Comparison of ENCODE assay signal across 9 cellular contexts in the genomic region with DNA sequence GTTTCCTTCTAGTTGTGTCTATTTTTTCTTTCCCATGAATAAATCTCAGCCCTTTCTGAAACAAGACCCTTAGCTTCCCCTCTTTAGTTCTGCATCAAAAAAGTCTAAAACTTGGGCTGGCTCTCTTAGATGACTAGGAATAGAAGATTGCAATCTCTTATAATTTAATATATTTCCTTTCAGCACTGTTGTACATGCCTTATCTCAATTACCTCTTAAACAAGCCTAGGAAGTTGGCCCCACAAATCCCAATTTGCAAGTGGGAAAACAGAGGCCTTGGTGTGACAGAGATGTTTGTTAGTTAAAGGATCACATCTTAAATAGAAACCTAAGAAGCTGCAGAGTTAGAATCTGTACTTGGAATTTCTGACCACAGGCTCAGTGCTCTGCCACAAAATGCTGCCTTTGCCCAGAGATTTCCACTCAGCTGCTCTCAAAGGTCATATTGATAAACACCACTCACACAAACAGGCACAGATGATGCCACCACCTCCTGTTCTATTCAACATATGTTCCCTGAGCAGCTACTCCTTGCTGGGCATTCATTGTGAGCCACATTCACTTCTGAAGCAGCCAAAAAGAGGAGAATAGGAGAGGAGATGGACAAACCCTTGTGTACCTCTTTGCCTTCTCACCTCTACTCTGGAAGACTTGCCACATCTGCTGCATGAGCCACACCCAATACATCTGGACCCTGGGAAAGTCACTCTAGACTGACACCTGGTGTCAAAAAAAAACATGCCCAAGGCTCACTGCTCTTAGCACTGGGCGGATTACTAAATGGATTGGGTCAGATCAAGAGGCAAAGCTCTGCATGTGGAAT. TPM values are rescaled to one million over a fixed set of nuclear protein-coding genes. Genes with fewer than 3 reads are reported as not detected.
A peak's percentile ranks its signal among the peaks of the same experiment; 100 is the strongest.
DNase-seq lines count a peak whose midpoint lies in the region; ATAC-seq and TF ChIP-seq lines count a peak whose summit lies in the region.
"Had no signal": no experiment of that assay in that cellular context is flagged by ENCODE, and none has a peak within 500 bp of the region (broad histone marks: within the 10 kb centered on the region; RNA-seq: fewer than 3 reads in every experiment).

No MANE protein-coding gene starts in this region.

- H3K18ac ChIP-seq in mesenchymal stem cell (ENCODE audit: low read depth in 1 of 2, low read length in 2 of 2), result no peak overlapping the region

- DNase-seq in Right ventricle myocardium superior (no peak), right atrium auricular region (ENCODE audit: low spot score) (no peak), NB4 (ENCODE audit: low read depth) (peak; percentile 43), mesenchymal stem cell (peak; percentile 24), hypothalamus (lab: John Stamatoyannopoulos, UW) (no peak), NCI-H2107 treated with DMSO at 0.1 percent for 48 hours (lab: John Stamatoyannopoulos, UW; ENCODE audit: unreplicated experiment) (no peak)
- no peak for DNase-seq in activated naive CD8-positive, alpha-beta T cell treated with anti-CD3 and anti-CD28 coated beads, Interleukin-2, amount 10 ng/mL, durations not matched to agents 7 days and 5 days

- H3K36me3 Mint-ChIP-seq in activated naive CD8-positive, alpha-beta T cell treated with anti-CD3 and anti-CD28 coated beads, Interleukin-2, amount 10 ng/mL, durations not matched to agents 7 days and 5 days, result no peaks in the 10 kb centered on the region
- H3K36me3 Mint-ChIP-seq: activated naive CD4-positive, alpha-beta T cell treated with anti-CD3 and anti-CD28 coated beads, Interleukin-2, amount 50 U/mL, for 72 hours had no signal

- H3K27me3 ChIP-seq in right atrium auricular region, result no peaks in the 10 kb centered on the region
- peaks cover 48 to 77% of the 10 kb centered on the region in 2 experiments for H3K27me3 ChIP-seq in mesenchymal stem cell (ENCODE audit: control insufficient read depth in 1 of 2, insufficient read depth in 1 of 2, low read length in 2 of 2)

- no peak overlapping the region for H4K91ac ChIP-seq in mesenchymal stem cell (ENCODE audit: low read length)

- peak overlapping the region; percentile 5 for H3K4me3 Mint-ChIP-seq in activated naive CD8-positive, alpha-beta T cell treated with anti-CD3 and anti-CD28 coated beads, Interleukin-2, amount 10 ng/mL, durations not matched to agents 7 days and 5 days

- H2BK12ac ChIP-seq in mesenchymal stem cell (ENCODE audit: low read length in 2 of 2), result no peak overlapping the region

- H3K23ac ChIP-seq in mesenchymal stem cell (ENCODE audit: low read length in 2 of 2), result no peak overlapping the region

- H3K27ac Mint-ChIP-seq in activated naive CD8-positive, alpha-beta T cell treated with anti-CD3 and anti-CD28 coated beads, Interleukin-2, amount 10 ng/mL, durations not matched to agents 7 days and 5 days, result no peak overlapping the region
- H3K27ac Mint-ChIP-seq: activated naive CD4-positive, alpha-beta T cell treated with anti-CD3 and anti-CD28 coated beads, Interleukin-2, amount 50 U/mL, for 72 hours had no signal

- TF ChIP-seq POLR2A in NB4 (IDR thresholded peaks at IDR 0.05; ENCODE audit: extremely low read depth, insufficient read length), result no peak

- H3K36me3 ChIP-seq in right atrium auricular region (no peaks in the 10 kb centered on the region), mesenchymal stem cell (ENCODE audit: control insufficient read depth in 1 of 2, insufficient read depth in 2 of 2, low read depth in 1 of 2, low read length in 2 of 2) (no peaks in the 10 kb centered on the region)

- POLR2A ChIA-PET in activated naive CD8-positive, alpha-beta T cell treated with anti-CD3 and anti-CD28 coated beads, Interleukin-2, amount 10 ng/mL, durations not matched to agents 7 days and 5 days (lab: Charles Lee), result interaction anchor here (1.5 kb wide), 1 partner anchor 134 kb away, joined by 3 read pairs; no protein-coding TSS in a partner anchor

- peaks cover 13% of the 10 kb centered on the region for H3K4me1 Mint-ChIP-seq in activated naive CD8-positive, alpha-beta T cell treated with anti-CD3 and anti-CD28 coated beads, Interleukin-2, amount 10 ng/mL, durations not matched to agents 7 days and 5 days

- intact Hi-C loops in Right ventricle myocardium superior (cut with DNase I), result loop anchor here (10.0 kb wide), 2 partner anchors 145 to 495 kb away; no protein-coding TSS in a partner anchor

- H3K79me1 ChIP-seq in mesenchymal stem cell (replicated peaks; ENCODE audit: low read length, poor library complexity, severe bottlenecking), result no peaks in the 10 kb centered on the region

- H2AFZ ChIP-seq in mesenchymal stem cell (ENCODE audit: low read depth, low read length), result no peak overlapping the region

- H3K27ac ChIP-seq in right atrium auricular region, result no peak overlapping the region
- H3K27ac ChIP-seq in mesenchymal stem cell (ENCODE audit: low read length, poor library complexity, severe bottlenecking), result no peak overlapping the region

- no peak overlapping the region for H2BK5ac ChIP-seq in mesenchymal stem cell (ENCODE audit: low read depth, low read length, poor library complexity, severe bottlenecking)

- WGBS in mesenchymal stem cell, result 79% methylated on average over 1 of the region's 1 CpG

- TF ChIP-seq CTCF in right atrium auricular region (IDR thresholded peaks at IDR 0.05) (peak in 1 of 2 donors; percentile 51), NB4 (IDR thresholded peaks at IDR 0.05; ENCODE audit: low read depth, low read length) (peak; percentile 51)

- H3K9me3 ChIP-seq in right atrium auricular region, result no peaks in the 10 kb centered on the region
- H3K9me3 ChIP-seq in mesenchymal stem cell (ENCODE audit: control insufficient read depth, low read length), result peaks cover 3% of the 10 kb centered on the region

- ATAC-seq in Right ventricle myocardium superior (ENCODE audit: poor library complexity) (peak; percentile 65), HG03342 (IDR thresholded peaks at IDR 0.05; ENCODE audit: unreplicated experiment) (no peak)
- ATAC-seq in activated naive CD8-positive, alpha-beta T cell treated with anti-CD3 and anti-CD28 coated beads, Interleukin-2, amount 10 ng/mL, durations not matched to agents 7 days and 5 days (ENCODE audit: low read depth), result peak; percentile 86

- H3K27me3 Mint-ChIP-seq in activated naive CD8-positive, alpha-beta T cell treated with anti-CD3 and anti-CD28 coated beads, Interleukin-2, amount 10 ng/mL, durations not matched to agents 7 days and 5 days, result peaks cover 5% of the 10 kb centered on the region

- no peak overlapping the region for H3K4ac ChIP-seq in mesenchymal stem cell (ENCODE audit: low read depth in 1 of 2, low read length in 2 of 2)

- no peaks in the 10 kb centered on the region for H3K4me1 ChIP-seq in right atrium auricular region
- no peaks in the 10 kb centered on the region for H3K4me1 ChIP-seq in mesenchymal stem cell (ENCODE audit: control insufficient read depth, insufficient read depth, low read depth, low read length)

- H3K4me3 ChIP-seq in right atrium auricular region (no peak overlapping the region), NB4 (ENCODE audit: low read depth, low read length) (no peak overlapping the region), mesenchymal stem cell (ENCODE audit: insufficient read depth in 1 of 2, low read depth in 1 of 2, low read length in 2 of 2) (no peak overlapping the region)

- no peaks in the 10 kb centered on the region for H3K9me3 Mint-ChIP-seq in activated naive CD8-positive, alpha-beta T cell treated with anti-CD3 and anti-CD28 coated beads, Interleukin-2, amount 10 ng/mL, durations not matched to agents 7 days and 5 days
- H3K9me3 Mint-ChIP-seq: activated naive CD4-positive, alpha-beta T cell treated with anti-CD3 and anti-CD28 coated beads, Interleukin-2, amount 50 U/mL, for 72 hours had no signal

- no peak overlapping the region for H3K14ac ChIP-seq in mesenchymal stem cell (ENCODE audit: low read length in 2 of 2)

- no peak overlapping the region for H4K8ac ChIP-seq in mesenchymal stem cell (ENCODE audit: low read length)

- H3K9ac ChIP-seq in mesenchymal stem cell (ENCODE audit: low read length), result no peak overlapping the region

- H2AK5ac ChIP-seq in mesenchymal stem cell (ENCODE audit: low read length, severe bottlenecking), result no peak overlapping the region

- no peak overlapping the region for H2BK15ac ChIP-seq in mesenchymal stem cell (ENCODE audit: low read depth, poor library complexity, severe bottlenecking)

- no peak overlapping the region for H2BK120ac ChIP-seq in mesenchymal stem cell (ENCODE audit: low read depth, low read length)

- no peak overlapping the region for H3K4me2 ChIP-seq in mesenchymal stem cell (ENCODE audit: low read length, poor library complexity, severe bottlenecking)

RNA-seq across cellular contexts. Expression of gene CCDC182, which starts 5.5 kb away (rescaled TPM):
- not detected for total RNA-seq in Right ventricle myocardium superior
- not detected for total RNA-seq in right atrium auricular region
- total RNA-seq in activated naive CD8-positive, alpha-beta T cell treated with anti-CD3 and anti-CD28 coated beads, Interleukin-2, amount 10 ng/mL, durations not matched to agents 7 days and 5 days, result not detected
- polyA plus RNA-seq in mesenchymal stem cell (2013, experiment 1 of 2), result not detected
- not detected for polyA plus RNA-seq in mesenchymal stem cell (2013, experiment 2 of 2)
- total RNA-seq: activated naive CD4-positive, alpha-beta T cell treated with anti-CD3 and anti-CD28 coated beads, Interleukin-2, amount 50 U/mL, for 72 hours had no signal

Comparison
In these comparisons a context has a peak if more than half of its experiments do, and no peak if none do; other contexts are left out.
1. DNase-seq: peak in NB4 (single experiment) and mesenchymal stem cell (single experiment); none in Right ventricle myocardium superior (single experiment), right atrium auricular region (single experiment), activated naive CD8-positive, alpha-beta T cell treated with anti-CD3 and anti-CD28 coated beads, Interleukin-2, amount 10 ng/mL, durations not matched to agents 7 days and 5 days (single experiment), hypothalamus (0 of 51) and NCI-H2107 treated with DMSO at 0.1 percent for 48 hours (single experiment).